Comparison of ENCODE assay signal across 15 cellular contexts in the genomic region with DNA sequence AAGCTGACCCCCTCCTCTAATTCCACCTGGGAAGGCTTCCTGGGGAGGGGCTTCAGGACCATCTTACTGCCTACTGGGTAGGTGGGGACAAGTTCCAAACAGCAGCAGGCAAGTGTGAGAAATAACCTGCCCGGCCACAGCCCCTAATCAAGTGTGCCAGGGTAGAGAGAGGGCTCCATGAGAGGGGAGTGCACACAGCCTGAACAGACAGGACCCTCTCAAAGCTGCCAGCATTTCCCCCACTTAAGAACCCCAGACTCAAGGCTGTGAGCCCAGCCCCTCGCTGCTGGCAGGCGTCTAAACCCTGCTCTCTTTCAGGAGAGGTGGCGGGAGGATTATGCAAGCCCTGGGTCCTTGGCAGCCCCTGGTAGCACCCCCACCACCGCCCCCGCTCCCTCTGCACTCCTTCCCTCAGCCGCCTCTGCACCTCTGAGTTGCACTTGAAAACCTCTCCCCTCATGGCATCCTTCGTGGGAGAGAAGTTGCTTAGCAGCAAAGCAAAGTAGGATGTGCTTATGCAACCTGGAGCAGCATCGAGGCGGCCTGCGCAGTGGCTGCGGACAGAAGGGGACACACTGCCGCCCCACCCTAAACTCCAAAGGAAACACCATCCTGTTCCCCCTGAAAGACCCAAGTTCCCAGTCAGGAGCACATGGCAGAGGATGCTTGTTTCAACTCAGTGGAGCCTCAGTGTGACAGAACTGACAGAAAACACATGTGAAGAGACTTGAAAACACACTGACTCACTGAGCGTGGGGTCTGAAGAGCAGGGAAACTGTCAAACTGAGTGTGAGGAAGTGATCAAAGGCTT.
"Had no signal": no experiment of that assay in that cellular context is flagged by ENCODE, and none has a peak within 500 bp of the region (broad histone marks: within the 10 kb centered on the region; RNA-seq: fewer than 3 reads in every experiment).

No MANE protein-coding gene starts in this region.

- H3K4me3 Mint-ChIP-seq: activated naive CD4-positive, alpha-beta T cell treated with anti-CD3 and anti-CD28 coated beads, Interleukin-2, amount 50 U/mL, for 24 hours; dendritic cell treated with granulocyte-macrophage colony-stimulating factor and Interleukin-4, amounts not matched to agents 40 ng/mL and 50 ng/mL, for 4 days; immature natural killer cell; stimulated activated memory B cell treated with anti-CD40 and anti-IgM and Interleukin-4, amounts not matched to agents 10 μg/mL and 1 μg/mL and 100 μg/mL, for 72 hours; T-helper 1 cell treated with Interleukin-12 subunit alpha and Interleukin-12 subunit beta and Interleukin-4 antibody, amounts not matched to agents 30 μg/mL and 1 μg/mL, for 36 hours had no signal

- H3K27me3 Mint-ChIP-seq: activated naive CD4-positive, alpha-beta T cell treated with anti-CD3 and anti-CD28 coated beads, Interleukin-2, amount 50 U/mL, for 24 hours; dendritic cell treated with granulocyte-macrophage colony-stimulating factor and Interleukin-4, amounts not matched to agents 40 ng/mL and 50 ng/mL, for 4 days; stimulated activated memory B cell treated with anti-CD40 and anti-IgM and Interleukin-4, amounts not matched to agents 10 μg/mL and 1 μg/mL and 100 μg/mL, for 72 hours had no signal

- ATAC-seq: stimulated activated memory B cell treated with anti-CD40 and anti-IgM and Interleukin-4, amounts not matched to agents 10 μg/mL and 1 μg/mL and 100 μg/mL, for 72 hours had no signal

- H3K27ac Mint-ChIP-seq: activated naive CD4-positive, alpha-beta T cell treated with anti-CD3 and anti-CD28 coated beads, Interleukin-2, amount 50 U/mL, for 24 hours; dendritic cell treated with granulocyte-macrophage colony-stimulating factor and Interleukin-4, amounts not matched to agents 40 ng/mL and 50 ng/mL, for 4 days; immature natural killer cell; stimulated activated memory B cell treated with anti-CD40 and anti-IgM and Interleukin-4, amounts not matched to agents 10 μg/mL and 1 μg/mL and 100 μg/mL, for 72 hours; T-helper 1 cell treated with Interleukin-12 subunit alpha and Interleukin-12 subunit beta and Interleukin-4 antibody, amounts not matched to agents 30 μg/mL and 1 μg/mL, for 36 hours had no signal

- H3K9me3 Mint-ChIP-seq: activated naive CD4-positive, alpha-beta T cell treated with anti-CD3 and anti-CD28 coated beads, Interleukin-2, amount 50 U/mL, for 24 hours; dendritic cell treated with granulocyte-macrophage colony-stimulating factor and Interleukin-4, amounts not matched to agents 40 ng/mL and 50 ng/mL, for 4 days; immature natural killer cell; stimulated activated memory B cell treated with anti-CD40 and anti-IgM and Interleukin-4, amounts not matched to agents 10 μg/mL and 1 μg/mL and 100 μg/mL, for 72 hours; T-helper 1 cell treated with Interleukin-12 subunit alpha and Interleukin-12 subunit beta and Interleukin-4 antibody, amounts not matched to agents 30 μg/mL and 1 μg/mL, for 36 hours had no signal

- DNase-seq: activated CD8-positive, alpha-beta memory T cell treated with anti-CD3 and anti-CD28 coated beads for 24 hours; activated effector memory CD4-positive, alpha-beta T cell treated with Interleukin-2 at 50 U/mL for 16 hours; brain microvascular endothelial cell; cerebellar nuclear complex; foreskin melanocyte; immature natural killer cell; ovary; stimulated activated CD4-positive, alpha-beta T cell treated with anti-CD3 and anti-CD28 coated beads, Interleukin-12 subunit alpha, Interleukin-12 subunit beta, amount 100 ng/mL, for 4 hours; substantia nigra; trophoblast cell; WERI-Rb-1 had no signal
